Comparison of ENCODE assay signal across 28 cellular contexts in genomic region chr5:127153031-127153430, GRCh38.
"Had no signal": no experiment of that assay in that cellular context is flagged by ENCODE, and none has a peak within 500 bp of the region (broad histone marks: within the 10 kb centered on the region; RNA-seq: fewer than 3 reads in every experiment).

No MANE protein-coding gene starts in this region.

- ATAC-seq: natural killer cell; psoas muscle; sciatic nerve; stimulated activated naive B cell treated with anti-CD40 and anti-IgM and Interleukin-4, amounts not matched to agents 10 μg/mL and 1 μg/mL and 100 μg/mL, for 72 hours; stimulated activated naive CD8-positive, alpha-beta T cell treated with anti-CD3 and anti-CD28 coated beads, Interleukin-15, Interleukin-2, amounts not matched to agents 100 U/mL and 50 U/mL, for 24 hours had no signal

- H3K4me3 ChIP-seq: left ventricle myocardium inferior, lung, neural progenitor cell, psoas muscle, right atrium auricular region, skin epidermis, stomach, testis, thyroid gland, transverse colon, upper lobe of left lung, vagina had no signal

- H3K9me3 ChIP-seq: neutrophil, testis, thyroid gland, transverse colon, vagina had no signal

- H3K27me3 ChIP-seq: neural progenitor cell, neutrophil, right atrium auricular region, stomach, testis, thyroid gland, transverse colon, upper lobe of left lung, vagina had no signal

- H3K27ac ChIP-seq: left ventricle myocardium inferior, neural progenitor cell, neutrophil, parathyroid adenoma, psoas muscle, right atrium auricular region, skin epidermis, stomach, testis, thyroid gland, transverse colon, upper lobe of left lung, vagina had no signal

- H3K4me1 ChIP-seq: left ventricle myocardium inferior, neural progenitor cell, parathyroid adenoma, psoas muscle, right atrium auricular region, stomach, testis, thyroid gland, transverse colon, upper lobe of left lung, vagina had no signal

- H3K36me3 ChIP-seq: left ventricle myocardium inferior, neural progenitor cell, neutrophil, right atrium auricular region, stomach, thyroid gland, transverse colon, upper lobe of left lung, vagina had no signal

- DNase-seq: immature natural killer cell; kidney; left ventricle myocardium inferior; mesendoderm; naive B cell; natural killer cell; nephron progenitor cell; occipital lobe; psoas muscle; stimulated activated CD4-positive, alpha-beta T cell treated with anti-CD3 and anti-CD28 coated beads, Interleukin-12 subunit alpha, Interleukin-12 subunit beta, amount 100 ng/mL, for 4 hours; stimulated activated CD4-positive, alpha-beta T cell treated with anti-CD3 and anti-CD28 coated beads, Interleukin-15, amount 100 ng/mL, for 24 hours; stimulated activated CD4-positive, alpha-beta T cell treated with anti-CD3 and anti-CD28 coated beads, Interleukin-2, amount 100 ng/mL, for 24 hours; stimulated activated CD4-positive, alpha-beta T cell treated with anti-CD3 and anti-CD28 coated beads, Interleukin-4, amount 100 ng/mL, for 1 hour; stimulated activated naive B cell treated with anti-CD40 and anti-IgM and Interleukin-4, amounts not matched to agents 10 μg/mL and 1 μg/mL and 100 μg/mL, for 72 hours; stimulated activated naive CD8-positive, alpha-beta T cell treated with anti-CD3 and anti-CD28 coated beads, Interleukin-15, Interleukin-2, amounts not matched to agents 100 U/mL and 50 U/mL, for 24 hours; stomach; testis; thyroid gland; transverse colon; upper lobe of left lung had no signal
